36 cellular contexts compared by ENCODE assay signal in the genomic region with DNA sequence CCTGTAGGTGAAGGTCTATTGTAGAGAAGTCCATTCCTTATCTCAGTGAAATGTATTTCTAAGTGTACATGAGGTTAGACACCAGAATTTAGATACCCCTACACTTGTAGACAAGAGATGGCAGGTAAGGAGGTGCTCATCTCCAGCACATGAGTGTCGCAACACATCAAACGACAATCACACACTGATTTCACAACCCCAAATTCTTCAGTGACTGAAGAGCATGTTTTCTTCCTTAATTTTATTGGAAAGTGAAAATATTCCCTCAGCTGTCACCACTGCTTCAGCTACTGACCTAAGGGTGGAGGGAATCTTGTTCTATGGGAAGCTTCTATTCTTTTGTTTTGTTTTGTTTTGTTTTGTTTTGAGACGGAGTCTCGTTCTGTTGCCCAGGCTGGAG.
"Had no signal": no experiment of that assay in that cellular context is flagged by ENCODE, and none has a peak within 500 bp of the region (broad histone marks: within the 10 kb centered on the region; RNA-seq: fewer than 3 reads in every experiment).

No MANE protein-coding gene starts in this region.

- H3K36me3 ChIP-seq: adrenal gland, esophagus squamous epithelium, gastroesophageal sphincter had no signal

- H3K4me1 Mint-ChIP-seq: activated CD4-positive, alpha-beta T cell treated with anti-CD3 and anti-CD28 coated beads for 36 hours; activated CD4-positive, alpha-beta T cell treated with anti-CD3 and anti-CD28 coated beads, Interleukin-2, amount 10 ng/mL, durations not matched to agents 24 days and 14 days; activated CD8-positive, alpha-beta memory T cell treated with anti-CD3 and anti-CD28 coated beads, Interleukin-2, amount 10 ng/mL, durations not matched to agents 7 days and 5 days; activated naive CD4-positive, alpha-beta T cell treated with anti-CD3 and anti-CD28 coated beads, Interleukin-2, amount 50 U/mL, for 24 hours; activated naive CD8-positive, alpha-beta T cell treated with anti-CD3 and anti-CD28 coated beads for 36 hours; activated naive CD8-positive, alpha-beta T cell treated with anti-CD3 and anti-CD28 coated beads, Interleukin-2, amount 50 U/mL, for 24 hours; T-helper 17 cell had no signal

- FAIRE-seq: colon, endothelial cell of umbilical vein had no signal

- H3K27me3 ChIP-seq: adrenal gland, body of pancreas, esophagus squamous epithelium, gastroesophageal sphincter had no signal

- H3K4me1 ChIP-seq: adrenal gland, body of pancreas, gastroesophageal sphincter had no signal

- H3K27ac ChIP-seq: adrenal gland, body of pancreas, epithelial cell of prostate, esophagus squamous epithelium, gastroesophageal sphincter had no signal

- H3K27me3 Mint-ChIP-seq: activated CD4-positive, alpha-beta memory T cell treated with anti-CD3 and anti-CD28 coated beads for 36 hours; activated CD4-positive, alpha-beta T cell treated with anti-CD3 and anti-CD28 coated beads for 36 hours; activated CD4-positive, alpha-beta T cell treated with anti-CD3 and anti-CD28 coated beads, Interleukin-2, amount 10 ng/mL, durations not matched to agents 24 days and 14 days; activated CD8-positive, alpha-beta memory T cell treated with anti-CD3 and anti-CD28 coated beads, Interleukin-2, amount 10 ng/mL, durations not matched to agents 7 days and 5 days; activated naive CD4-positive, alpha-beta T cell treated with anti-CD3 and anti-CD28 coated beads, Interleukin-2, amount 50 U/mL, for 24 hours; activated naive CD8-positive, alpha-beta T cell treated with anti-CD3 and anti-CD28 coated beads, Interleukin-2, amount 50 U/mL, for 24 hours; effector memory CD8-positive, alpha-beta T cell; T-helper 17 cell had no signal

- H3K9me3 ChIP-seq: adrenal gland, body of pancreas, esophagus squamous epithelium, gastroesophageal sphincter had no signal

- H3K4me3 ChIP-seq: adrenal gland, body of pancreas, esophagus squamous epithelium, gastroesophageal sphincter had no signal

- ATAC-seq: activated CD4-positive, alpha-beta T cell treated with anti-CD3 and anti-CD28 coated beads for 36 hours; activated CD8-positive, alpha-beta memory T cell treated with anti-CD3 and anti-CD28 coated beads, Interleukin-2, amount 10 ng/mL, durations not matched to agents 7 days and 5 days; activated CD8-positive, alpha-beta T cell treated with anti-CD3 and anti-CD28 coated beads, Interleukin-2, amount 10 ng/mL, durations not matched to agents 7 days and 5 days; activated naive CD8-positive, alpha-beta T cell treated with anti-CD3 and anti-CD28 coated beads, Interleukin-2, amount 50 U/mL, for 24 hours; body of pancreas; effector memory CD8-positive, alpha-beta T cell; gastroesophageal sphincter; T-helper 17 cell had no signal

- H3K36me3 Mint-ChIP-seq: activated CD4-positive, alpha-beta memory T cell treated with anti-CD3 and anti-CD28 coated beads for 36 hours; activated CD8-positive, alpha-beta memory T cell treated with anti-CD3 and anti-CD28 coated beads, Interleukin-2, amount 10 ng/mL, durations not matched to agents 7 days and 5 days; activated naive CD4-positive, alpha-beta T cell treated with anti-CD3 and anti-CD28 coated beads, Interleukin-2, amount 50 U/mL, for 24 hours; activated naive CD8-positive, alpha-beta T cell treated with anti-CD3 and anti-CD28 coated beads for 36 hours had no signal

- H3K27ac Mint-ChIP-seq: activated CD4-positive, alpha-beta memory T cell treated with anti-CD3 and anti-CD28 coated beads for 36 hours; activated CD4-positive, alpha-beta T cell treated with anti-CD3 and anti-CD28 coated beads for 36 hours; activated CD4-positive, alpha-beta T cell treated with anti-CD3 and anti-CD28 coated beads, Interleukin-2, amount 10 ng/mL, durations not matched to agents 24 days and 14 days; activated CD8-positive, alpha-beta memory T cell treated with anti-CD3 and anti-CD28 coated beads, Interleukin-2, amount 10 ng/mL, durations not matched to agents 7 days and 5 days; activated CD8-positive, alpha-beta T cell treated with anti-CD3 and anti-CD28 coated beads, Interleukin-2, amount 10 ng/mL, durations not matched to agents 7 days and 5 days; activated naive CD4-positive, alpha-beta T cell treated with anti-CD3 and anti-CD28 coated beads for 36 hours; activated naive CD4-positive, alpha-beta T cell treated with anti-CD3 and anti-CD28 coated beads, Interleukin-2, amount 50 U/mL, for 24 hours; activated naive CD8-positive, alpha-beta T cell treated with anti-CD3 and anti-CD28 coated beads for 36 hours; activated naive CD8-positive, alpha-beta T cell treated with anti-CD3 and anti-CD28 coated beads, Interleukin-2, amount 50 U/mL, for 24 hours; activated T-helper 1 cell treated with anti-CD3 and anti-CD28 coated beads, Interleukin-12 subunit alpha, Interleukin-12 subunit beta, Interleukin-2, Interleukin-4 antibody, amounts not matched to agents 30 ng/mL and 10 ng/mL and 1 ng/mL, durations not matched to agents 14 hours and 24 hours and 36 hours; activated T-helper 2 cell treated with anti-CD3 and anti-CD28 coated beads, Interferon-gamma antibody, Interleukin-2, Interleukin-4, amounts not matched to agents 10 μg/mL and 5 μg/mL and 100 μg/mL, durations not matched to agents 14 hours and 24 hours and 36 hours; effector memory CD8-positive, alpha-beta T cell; T-helper 17 cell; T-helper 2 cell treated with Interferon-gamma antibody and Interleukin-4, amounts not matched to agents 5 μg/mL and 100 μg/mL, for 36 hours had no signal

- H3K4me3 Mint-ChIP-seq: activated CD4-positive, alpha-beta memory T cell treated with anti-CD3 and anti-CD28 coated beads for 36 hours; activated CD4-positive, alpha-beta T cell treated with anti-CD3 and anti-CD28 coated beads for 36 hours; activated CD4-positive, alpha-beta T cell treated with anti-CD3 and anti-CD28 coated beads, Interleukin-2, amount 10 ng/mL, durations not matched to agents 24 days and 14 days; activated CD8-positive, alpha-beta memory T cell treated with anti-CD3 and anti-CD28 coated beads, Interleukin-2, amount 10 ng/mL, durations not matched to agents 7 days and 5 days; activated CD8-positive, alpha-beta T cell treated with anti-CD3 and anti-CD28 coated beads, Interleukin-2, amount 10 ng/mL, durations not matched to agents 7 days and 5 days; activated naive CD4-positive, alpha-beta T cell treated with anti-CD3 and anti-CD28 coated beads for 36 hours; activated naive CD4-positive, alpha-beta T cell treated with anti-CD3 and anti-CD28 coated beads, Interleukin-2, amount 50 U/mL, for 24 hours; activated naive CD8-positive, alpha-beta T cell treated with anti-CD3 and anti-CD28 coated beads for 36 hours; activated naive CD8-positive, alpha-beta T cell treated with anti-CD3 and anti-CD28 coated beads, Interleukin-2, amount 50 U/mL, for 24 hours; activated T-helper 1 cell treated with anti-CD3 and anti-CD28 coated beads, Interleukin-12 subunit alpha, Interleukin-12 subunit beta, Interleukin-2, Interleukin-4 antibody, amounts not matched to agents 30 ng/mL and 10 ng/mL and 1 ng/mL, durations not matched to agents 14 hours and 24 hours and 36 hours; effector memory CD8-positive, alpha-beta T cell; T-helper 17 cell; T-helper 2 cell treated with Interferon-gamma antibody and Interleukin-4, amounts not matched to agents 5 μg/mL and 100 μg/mL, for 36 hours had no signal

- DNase-seq: activated CD4-positive, alpha-beta memory T cell treated with anti-CD3 and anti-CD28 coated beads for 36 hours; activated CD4-positive, alpha-beta T cell treated with anti-CD3 and anti-CD28 coated beads for 36 hours; activated CD4-positive, alpha-beta T cell treated with anti-CD3 and anti-CD28 coated beads, Interleukin-2, amount 10 ng/mL, durations not matched to agents 24 days and 14 days; activated CD4-positive, CD25-positive, alpha-beta regulatory T cell; activated CD4-positive, CD25-positive, alpha-beta regulatory T cell treated with anti-CD3 and anti-CD28 coated beads, Interleukin-2, amount 50 U/mL, for 72 hours; activated CD8-positive, alpha-beta memory T cell treated with anti-CD3 and anti-CD28 coated beads, Interleukin-2, amount 10 ng/mL, durations not matched to agents 7 days and 5 days; activated CD8-positive, alpha-beta memory T cell treated with anti-CD3 and anti-CD28 coated beads, Interleukin-2, amount 50 U/mL, for 4 hours; activated CD8-positive, alpha-beta T cell treated with anti-CD3 and anti-CD28 coated beads, Interleukin-2, amount 10 ng/mL, durations not matched to agents 7 days and 5 days; activated effector memory CD4-positive, alpha-beta T cell treated with anti-CD3 and anti-CD28 coated beads, Interleukin-2, amount 50 U/mL, for 16 hours; activated naive CD4-positive, alpha-beta T cell treated with anti-CD3 and anti-CD28 coated beads for 36 hours; activated naive CD8-positive, alpha-beta T cell treated with anti-CD3 and anti-CD28 coated beads for 36 hours; activated naive CD8-positive, alpha-beta T cell treated with anti-CD3 and anti-CD28 coated beads, Interleukin-2, amount 50 U/mL, for 24 hours; activated T-cell treated with anti-CD3 and anti-CD28 coated beads, Interleukin-2, amount 50 U/mL, for 1 hour; activated T-cell treated with anti-CD3 and anti-CD28 coated beads, Interleukin-2, amount 50 U/mL, for 48 hours; adrenal gland; amygdala; aorta; body of pancreas; caudate nucleus; cortex of kidney; dermis blood vessel endothelial cell; effector CD4-positive, alpha-beta T cell; effector memory CD8-positive, alpha-beta T cell; esophagus squamous epithelium; foreskin melanocyte; T-helper 1 cell; T-helper 17 cell; T1000 had no signal

- H3K9me3 Mint-ChIP-seq: activated CD4-positive, alpha-beta memory T cell treated with anti-CD3 and anti-CD28 coated beads for 36 hours; activated CD4-positive, alpha-beta T cell treated with anti-CD3 and anti-CD28 coated beads, Interleukin-2, amount 10 ng/mL, durations not matched to agents 24 days and 14 days; activated naive CD4-positive, alpha-beta T cell treated with anti-CD3 and anti-CD28 coated beads for 36 hours; activated naive CD4-positive, alpha-beta T cell treated with anti-CD3 and anti-CD28 coated beads, Interleukin-2, amount 50 U/mL, for 24 hours; activated T-helper 1 cell treated with anti-CD3 and anti-CD28 coated beads, Interleukin-12 subunit alpha, Interleukin-12 subunit beta, Interleukin-2, Interleukin-4 antibody, amounts not matched to agents 30 ng/mL and 10 ng/mL and 1 ng/mL, durations not matched to agents 14 hours and 24 hours and 36 hours; activated T-helper 2 cell treated with anti-CD3 and anti-CD28 coated beads, Interferon-gamma antibody, Interleukin-2, Interleukin-4, amounts not matched to agents 10 μg/mL and 5 μg/mL and 100 μg/mL, durations not matched to agents 14 hours and 24 hours and 36 hours; T-helper 2 cell treated with Interferon-gamma antibody and Interleukin-4, amounts not matched to agents 5 μg/mL and 100 μg/mL, for 36 hours had no signal
